In genomic region chr17:80177986-80178590, GRCh38 we compare ENCODE assay signal across 22 cellular contexts. TPM values are rescaled to one million over a fixed set of nuclear protein-coding genes. Genes with fewer than 3 reads are reported as not detected.
DNase-seq lines count a peak whose midpoint lies in the region; ATAC-seq, FAIRE-seq and TF ChIP-seq lines count a peak whose summit lies in the region.
"Had no signal": no experiment of that assay in that cellular context is flagged by ENCODE, and none has a peak within 500 bp of the region (broad histone marks: within the 10 kb centered on the region; RNA-seq: fewer than 3 reads in every experiment).

No MANE protein-coding gene starts in this region.

- no peak overlapping the region for H4K8ac ChIP-seq in H1 (ENCODE audit: extremely low read depth, insufficient read depth, low read length)

- no peaks in the 10 kb centered on the region for H3K79me1 ChIP-seq in H1 (ENCODE audit: low read depth, low read length)

- H3K4me1 ChIP-seq in heart left ventricle (peaks cover 0 to 5% (median 0%) of the 10 kb centered on the region in 12 donors), H1 (replicated peaks in 1 of 4; ENCODE audit: control insufficient read depth in 3 of 4, insufficient read depth in 4 of 4, low read length in 3 of 4) (peaks cover 0 to 3% (median under 1%) of the 10 kb centered on the region in 4 experiments; a peak in 2 of 7 replicates), mucosa of descending colon (ENCODE audit: low read depth) (no peaks in the 10 kb centered on the region)
- no peaks in the 10 kb centered on the region for H3K4me1 ChIP-seq in CD8-positive, alpha-beta T cell (ENCODE audit: insufficient read depth, low read length)

- no peaks in the 10 kb centered on the region for H3K23me2 ChIP-seq in H1 (ENCODE audit: low read depth, low read length)

- WGBS in heart left ventricle, 4 donors, result 86 to 92% (median 86%) methylated on average over 20 of the region's 20 CpGs
- 96% methylated on average over 19 of the region's 20 CpGs; no CpG with 5 or more reads in 1 of the 2 experiments for WGBS in H1 (ENCODE audit: extremely low coverage in 1 of 2, insufficient coverage in 1 of 2, insufficient read length in 1 of 2, insufficient replicate concordance in 2 of 2, low coverage in 1 of 2, low lambda C conversion rate in 2 of 2, missing lambda C conversion rate in 1 of 2), 2 experiments

- intact Hi-C loops in Right ventricle myocardium superior (cut with DNase I), result no loop called here
- intact Hi-C loops in heart left ventricle (cut with DNase I), result no loop called here
- intact Hi-C loops in mucosa of descending colon (cut with DNase I, micrococcal nuclease), result no loop called here
- intact Hi-C loops in CD8-positive, alpha-beta T cell (cut with DNase I, micrococcal nuclease), result no loop called here

- no peak overlapping the region for H2BK5ac ChIP-seq in H1 (ENCODE audit: low read depth, low read length)

- no peak overlapping the region for H4K5ac ChIP-seq in H1 (ENCODE audit: insufficient read length, low read depth, low read length)

- no peak overlapping the region for H3K9ac ChIP-seq in H1 (replicated peaks in 1 of 4; ENCODE audit: extremely low read depth in 1 of 4, low read depth in 3 of 4, low read length in 3 of 4)

- H2BK15ac ChIP-seq in H1 (ENCODE audit: low read length), result no peak overlapping the region

- FAIRE-seq in H1 (lab: Jason Lieb, UNC), result no peak
- FAIRE-seq: GM12878, GM18507 had no signal

- TF ChIP-seq POLR2A in heart left ventricle (IDR thresholded peaks at IDR 0.05) (no peak), H1 (IDR thresholded peaks at IDR 0.05; ENCODE audit: control extremely low read depth in 1 of 2, low read depth in 2 of 2, low read length in 2 of 2) (no peak)

- no peak for TF ChIP-seq RAD21 in H1 (IDR thresholded peaks at IDR 0.05 in 1 of 2, conservative IDR thresholded peaks at IDR 0.05 in 1 of 2; ENCODE audit: low read depth in 2 of 2, low read length in 2 of 2)

- H3K14ac ChIP-seq in H1 (ENCODE audit: insufficient read length), result no peak overlapping the region

- H3K4me3 ChIP-seq in heart left ventricle (no peak overlapping the region), H1 (ENCODE audit: extremely low read depth in 1 of 4, insufficient read depth in 2 of 4, low read depth in 3 of 4, low read length in 4 of 4) (no peak overlapping the region), mucosa of descending colon (no peak overlapping the region)
- H3K4me3 ChIP-seq in CD8-positive, alpha-beta T cell (ENCODE audit: low read depth, low read length), result no peak overlapping the region
- H3K4me3 ChIP-seq: GM12878 had no signal

- peak overlapping the region; percentile 38; the same call in 1 of the 2 replicates for H2AFZ ChIP-seq in H1 (ENCODE audit: low read length)

- no peaks in the 10 kb centered on the region for H3K9me3 Mint-ChIP-seq in CD8-positive, alpha-beta T cell
- H3K9me3 Mint-ChIP-seq: H9 had no signal

- H3K79me2 ChIP-seq in H1 (ENCODE audit: control insufficient read depth in 1 of 2, insufficient read depth in 2 of 2, low read length in 2 of 2), result no peaks in the 10 kb centered on the region

- no peak overlapping the region for H3K56ac ChIP-seq in H1 (replicated peaks; ENCODE audit: insufficient read length, low read depth, low read length)

- ATAC-seq in Right ventricle myocardium superior (ENCODE audit: poor library complexity) (no peak), heart left ventricle (no peak), mucosa of descending colon (peak; percentile 88)
- no peak for ATAC-seq in CD8-positive, alpha-beta T cell
- ATAC-seq: GM12878, PC-3, SK-N-SH treated with all-trans-retinoic acid at 6 μM for 48 hours had no signal

- H3K36me3 ChIP-seq in heart left ventricle (no peaks in the 10 kb centered on the region), H1 (ENCODE audit: control insufficient read depth in 2 of 4, insufficient read depth in 4 of 4, low read length in 3 of 4) (no peaks in the 10 kb centered on the region), mucosa of descending colon (ENCODE audit: low read depth) (no peaks in the 10 kb centered on the region)
- no peaks in the 10 kb centered on the region for H3K36me3 ChIP-seq in CD8-positive, alpha-beta T cell (ENCODE audit: insufficient read depth, low read length)

- H3K27me3 ChIP-seq in heart left ventricle (peaks cover 0 to 8% (median 0%) of the 10 kb centered on the region in 9 donors), H1 (replicated peaks in 1 of 4; ENCODE audit: control insufficient read depth in 3 of 4, extremely low read depth in 1 of 4, insufficient read depth in 3 of 4, low read length in 3 of 4) (no peaks in the 10 kb centered on the region)
- no peaks in the 10 kb centered on the region for H3K27me3 ChIP-seq in CD8-positive, alpha-beta T cell (ENCODE audit: insufficient read depth, low read length)

- H3K4me3 Mint-ChIP-seq in CD8-positive, alpha-beta T cell, result no peak overlapping the region
- H3K4me3 Mint-ChIP-seq: CD14-positive monocyte, H9 had no signal

- POLR2A ChIA-PET in H1 (lab: Charles Lee; ENCODE audit: partially characterized antibody), result interaction anchor here (0.6 to 1.4 kb wide), 6 partner anchors 7 to 219 kb away, joined by 3 to 6 read pairs (median 3); no protein-coding TSS in a partner anchor
- POLR2A ChIA-PET in CD8-positive, alpha-beta T cell (lab: Charles Lee), result no interaction called here

- no peak overlapping the region for H3K18ac ChIP-seq in H1 (ENCODE audit: extremely low read depth, low read length)

- no peaks in the 10 kb centered on the region for H3K4me1 Mint-ChIP-seq in CD8-positive, alpha-beta T cell (ENCODE audit: low read depth)
- H3K4me1 Mint-ChIP-seq: CD14-positive monocyte had no signal

- no peak overlapping the region for H3K4me2 ChIP-seq in H1 (ENCODE audit: insufficient read depth in 1 of 2, low read depth in 2 of 2, low read length in 2 of 2)

- no peak for TF ChIP-seq EP300 in H1 (IDR thresholded peaks at IDR 0.05; ENCODE audit: borderline replicate concordance in 1 of 2, low read depth in 2 of 2, low read length in 2 of 2)

- peak; percentile 20 for DNase-seq in Right ventricle myocardium superior
- DNase-seq in heart left ventricle, result no peak
- no peak for DNase-seq in H1 (ENCODE audit: low read depth in 1 of 2, low spot score in 2 of 2)
- peak in 2 of 3 donors; percentile 54 for DNase-seq in mucosa of descending colon
- no peak for DNase-seq in NCI-H1417 treated with DMSO at 0.1 percent for 48 hours (lab: John Stamatoyannopoulos, UW)
- no peak for DNase-seq in GDM1 (lab: John Stamatoyannopoulos, UW)
- no peak for DNase-seq in CD8-positive, alpha-beta T cell
- no peak for DNase-seq in retina
- DNase-seq: COR-L47, H9, KBM-7, MV-4-11, NCI-H187 treated with DMSO at 0.1 percent for 48 hours, NCI-H2227 treated with DMSO at 0.1 percent for 48 hours, PC-3, RPMI8226, SIG-M5 had no signal

- no peaks in the 10 kb centered on the region for H3K36me3 Mint-ChIP-seq in CD8-positive, alpha-beta T cell
- H3K36me3 Mint-ChIP-seq: CD14-positive monocyte had no signal

- H4K20me1 ChIP-seq in H1 (replicated peaks in 1 of 2; ENCODE audit: control insufficient read depth in 1 of 2, insufficient read depth in 2 of 2, low read length in 2 of 2), result no peaks in the 10 kb centered on the region

- no peak overlapping the region for H2AK5ac ChIP-seq in H1 (ENCODE audit: low read depth, low read length)

- no peak overlapping the region for H3K23ac ChIP-seq in H1 (ENCODE audit: insufficient read length)

- no peak overlapping the region for H2BK120ac ChIP-seq in H1 (replicated peaks; ENCODE audit: low read depth, low read length)

- CTCF ChIA-PET in H1 (lab: Charles Lee; ENCODE audit: partially characterized antibody), result interaction anchor here (1.0 to 2.6 kb wide), 7 partner anchors 8 to 184 kb away, joined by 3 to 13 read pairs (median 4); no protein-coding TSS in a partner anchor
- CTCF ChIA-PET in CD8-positive, alpha-beta T cell (lab: Charles Lee), result no interaction called here

- no peak overlapping the region for H3K27ac Mint-ChIP-seq in CD8-positive, alpha-beta T cell
- H3K27ac Mint-ChIP-seq: CD14-positive monocyte had no signal

- H3K27ac ChIP-seq in heart left ventricle (no peak overlapping the region), H1 (ENCODE audit: low read depth, low read length) (no peak overlapping the region)
- no peak overlapping the region for H3K27ac ChIP-seq in CD8-positive, alpha-beta T cell (ENCODE audit: low read depth, low read length)
- H3K27ac ChIP-seq: 22Rv1 had no signal

- H2BK20ac ChIP-seq in H1 (ENCODE audit: low read length), result no peak overlapping the region

- no peak overlapping the region for H4K91ac ChIP-seq in H1 (replicated peaks; ENCODE audit: insufficient read length, low read length)

- H3K9me3 ChIP-seq in heart left ventricle (no peaks in the 10 kb centered on the region), H1 (ENCODE audit: insufficient read depth in 2 of 2, low read depth in 1 of 2, low read length in 1 of 2) (no peaks in the 10 kb centered on the region), mucosa of descending colon (no peaks in the 10 kb centered on the region)
- no peaks in the 10 kb centered on the region for H3K9me3 ChIP-seq in CD8-positive, alpha-beta T cell (ENCODE audit: low read length)

- no peak overlapping the region for H3K4ac ChIP-seq in H1 (replicated peaks; ENCODE audit: insufficient read length, low read depth, low read length)

- no peak overlapping the region for H2BK12ac ChIP-seq in H1 (ENCODE audit: low read depth, low read length)

- H3K27me3 Mint-ChIP-seq in CD8-positive, alpha-beta T cell (ENCODE audit: low read depth), result peaks cover 2% of the 10 kb centered on the region

- TF ChIP-seq CTCF in heart left ventricle (IDR thresholded peaks at IDR 0.05) (no peak), H1 (IDR thresholded peaks at IDR 0.05; ENCODE audit: control extremely low read depth in 1 of 3, insufficient read depth in 1 of 3, low read depth in 1 of 3, low read length in 3 of 3) (no peak), mucosa of descending colon (IDR thresholded peaks at IDR 0.05) (no peak)
- TF ChIP-seq CTCF in CD8-positive, alpha-beta T cell (IDR thresholded peaks at IDR 0.05), result no peak

RNA-seq across cellular contexts. Expression of gene CARD14, which starts 8.3 kb away (rescaled TPM):
- not detected for total RNA-seq in Right ventricle myocardium superior
- total RNA-seq in heart left ventricle, result under 1 TPM in 4 of 9 donors, not detected in 5; 0.18 to 0.44 (median 0.19) TPM
- under 1 TPM; 0.11 to 0.19 TPM for polyA plus RNA-seq in heart left ventricle
- total RNA-seq in H1 (2021; fragmentation: NEBNext Ultra II Directional; extraction: Animal tissue kit (Norgen Biotek cat#: 25700)), result not detected in 2 replicates
- 0.08 and 0.16 TPM in 2 replicates for polyA plus RNA-seq in H1 (2011; rRNA removed)
- polyA plus RNA-seq in H1 (2011; cell fraction: cytosol; rRNA removed), result 0.22 TPM
- polyA plus RNA-seq in H1 (2011; cell fraction: nucleus; rRNA removed), result 0.50 TPM
- 0.28 to 0.57 TPM (median 0.48 TPM) in 4 replicates for polyA plus RNA-seq in H1 (2012, experiment 1 of 2)
- polyA plus RNA-seq in H1 (2012, experiment 2 of 2), result 0.24 TPM
- polyA plus RNA-seq in H1 (2013, experiment 1 of 2), result 0.02 TPM
- polyA plus RNA-seq in H1 (2013, experiment 2 of 2), result 0.06 TPM
- 0.20 and 1.1 TPM in 2 replicates for polyA minus RNA-seq in H1 (2011; rRNA and poly(A)+ RNA removed)
- polyA minus RNA-seq in H1 (2011; cell fraction: cytosol; rRNA and poly(A)+ RNA removed), result 1.8 TPM
- polyA minus RNA-seq in H1 (2011; cell fraction: nucleus; rRNA and poly(A)+ RNA removed), result 0.50 TPM
- total RNA-seq in mucosa of descending colon, result 1 to 10 TPM in 2 of 3 donors, under 1 TPM in 1; 0.38 to 2.4 (median 1.4) TPM
- not detected for total RNA-seq in CD8-positive, alpha-beta T cell
- total RNA-seq: GM12878 had no signal

RNA-seq across cellular contexts. Expression of gene EIF4A3, which starts 31.2 kb away (rescaled TPM):
- total RNA-seq in Right ventricle myocardium superior, result 32.1 TPM
- total RNA-seq in heart left ventricle, result 10 to 100 TPM; 20.4 to 45.1 (median 31.6) TPM
- 10 to 100 TPM; 17.8 to 57.5 TPM for polyA plus RNA-seq in heart left ventricle
- total RNA-seq in H1 (2021; fragmentation: NEBNext Ultra II Directional; extraction: Animal tissue kit (Norgen Biotek cat#: 25700)), result 146 and 155 TPM in 2 replicates
- 99.1 and 142 TPM in 2 replicates for polyA plus RNA-seq in H1 (2011; rRNA removed)
- 140 TPM for polyA plus RNA-seq in H1 (2011; cell fraction: cytosol; rRNA removed)
- polyA plus RNA-seq in H1 (2011; cell fraction: nucleus; rRNA removed), result 77.5 TPM
- polyA plus RNA-seq in H1 (2012, experiment 1 of 2), result 156 to 184 TPM (median 166 TPM) in 4 replicates
- 48.6 TPM for polyA plus RNA-seq in H1 (2012, experiment 2 of 2)
- 81.9 TPM for polyA plus RNA-seq in H1 (2013, experiment 1 of 2)
- 84.3 TPM for polyA plus RNA-seq in H1 (2013, experiment 2 of 2)
- polyA minus RNA-seq in H1 (2011; rRNA and poly(A)+ RNA removed), result 108 and 113 TPM in 2 replicates
- 61.2 TPM for polyA minus RNA-seq in H1 (2011; cell fraction: cytosol; rRNA and poly(A)+ RNA removed)
- 42.7 TPM for polyA minus RNA-seq in H1 (2011; cell fraction: nucleus; rRNA and poly(A)+ RNA removed)
- 10 to 100 TPM; 59.2 to 80.2 (median 61.8) TPM for total RNA-seq in mucosa of descending colon
- total RNA-seq in CD8-positive, alpha-beta T cell, result 100 to 1,000 TPM; 121 to 123 TPM

RNA-seq across cellular contexts. Expression of gene SGSH, which starts 42.0 kb away (rescaled TPM):
- total RNA-seq in Right ventricle myocardium superior, result 13.4 TPM
- total RNA-seq in heart left ventricle, result 10 to 100 TPM in 8 of 9 donors, 1 to 10 TPM in 1; 6.4 to 27.0 (median 14.9) TPM
- 10 to 100 TPM; 11.9 to 12.8 TPM for polyA plus RNA-seq in heart left ventricle
- 15.6 and 19.6 TPM in 2 replicates for total RNA-seq in H1 (2021; fragmentation: NEBNext Ultra II Directional; extraction: Animal tissue kit (Norgen Biotek cat#: 25700))
- 18.0 and 39.2 TPM in 2 replicates for polyA plus RNA-seq in H1 (2011; rRNA removed)
- 15.0 TPM for polyA plus RNA-seq in H1 (2011; cell fraction: cytosol; rRNA removed)
- polyA plus RNA-seq in H1 (2011; cell fraction: nucleus; rRNA removed), result 67.1 TPM
- polyA plus RNA-seq in H1 (2012, experiment 1 of 2), result 12.4 to 20.3 TPM (median 15.5 TPM) in 4 replicates
- 9.4 TPM for polyA plus RNA-seq in H1 (2012, experiment 2 of 2)
- 15.4 TPM for polyA plus RNA-seq in H1 (2013, experiment 1 of 2)
- polyA plus RNA-seq in H1 (2013, experiment 2 of 2), result 14.5 TPM
- polyA minus RNA-seq in H1 (2011; rRNA and poly(A)+ RNA removed), result 7.3 and 12.8 TPM in 2 replicates
- polyA minus RNA-seq in H1 (2011; cell fraction: cytosol; rRNA and poly(A)+ RNA removed), result 10.8 TPM
- polyA minus RNA-seq in H1 (2011; cell fraction: nucleus; rRNA and poly(A)+ RNA removed), result 22.3 TPM
- 10 to 100 TPM; 39.7 to 44.8 (median 42.5) TPM for total RNA-seq in mucosa of descending colon
- 10 to 100 TPM; 80.3 to 86.6 TPM for total RNA-seq in CD8-positive, alpha-beta T cell

RNA-seq across cellular contexts. Expression of gene SLC26A11, which starts 42.1 kb away (rescaled TPM):
- total RNA-seq in Right ventricle myocardium superior (5.1 TPM), heart left ventricle (10 to 100 TPM in 2 of 9 donors, 1 to 10 TPM in 7; 2.4 to 13.0 (median 4.6) TPM), mucosa of descending colon (10 to 100 TPM; 13.8 to 18.1 (median 14.0) TPM)
- polyA plus RNA-seq in heart left ventricle (1 to 10 TPM; 2.7 to 3.4 TPM), H1 (2011; rRNA removed) (25.9 and 36.4 TPM in 2 replicates)
- total RNA-seq in H1 (2021; fragmentation: NEBNext Ultra II Directional; extraction: Animal tissue kit (Norgen Biotek cat#: 25700)), result 15.5 and 18.2 TPM in 2 replicates
- 17.5 TPM for polyA plus RNA-seq in H1 (2011; cell fraction: cytosol; rRNA removed)
- 102 TPM for polyA plus RNA-seq in H1 (2011; cell fraction: nucleus; rRNA removed)
- 15.1 to 18.1 TPM (median 17.1 TPM) in 4 replicates for polyA plus RNA-seq in H1 (2012, experiment 1 of 2)
- 14.0 TPM for polyA plus RNA-seq in H1 (2012, experiment 2 of 2)
- polyA plus RNA-seq in H1 (2013, experiment 1 of 2), result 17.1 TPM
- 15.3 TPM for polyA plus RNA-seq in H1 (2013, experiment 2 of 2)
- polyA minus RNA-seq in H1 (2011; rRNA and poly(A)+ RNA removed), result 11.4 and 14.1 TPM in 2 replicates
- polyA minus RNA-seq in H1 (2011; cell fraction: cytosol; rRNA and poly(A)+ RNA removed), result 6.9 TPM
- polyA minus RNA-seq in H1 (2011; cell fraction: nucleus; rRNA and poly(A)+ RNA removed), result 34.6 TPM
- total RNA-seq in CD8-positive, alpha-beta T cell, result 10 to 100 TPM; 44.4 to 48.7 TPM

Comparison
In these comparisons a context has a peak if more than half of its experiments do, and no peak if none do; other contexts are left out.
1. DNase-seq: peak in Right ventricle myocardium superior (single experiment) and mucosa of descending colon (2 of 3); none in heart left ventricle (0 of 5), H1 (0 of 2), NCI-H1417 treated with DMSO at 0.1 percent for 48 hours (single experiment), GDM1 (single experiment), CD8-positive, alpha-beta T cell (0 of 7) and retina (single experiment).